Comparison of ENCODE assay signal across 14 cellular contexts in genomic region chr2:66446924-66447323, GRCh38. TPM values are rescaled to one million over a fixed set of nuclear protein-coding genes. Genes with fewer than 3 reads are reported as not detected.
DNase-seq lines count a peak whose midpoint lies in the region; ATAC-seq and TF ChIP-seq lines count a peak whose summit lies in the region.
"Had no signal": no experiment of that assay in that cellular context is flagged by ENCODE, and none has a peak within 500 bp of the region (broad histone marks: within the 10 kb centered on the region; RNA-seq: fewer than 3 reads in every experiment).

No MANE protein-coding gene starts in this region.

- no peaks in the 10 kb centered on the region for H3K4me1 Mint-ChIP-seq in osteocyte (ENCODE audit: unreplicated experiment)
- no peaks in the 10 kb centered on the region for H3K4me1 Mint-ChIP-seq in activated CD4-positive, alpha-beta memory T cell treated with anti-CD3 and anti-CD28 coated beads, Interleukin-2, amount 10 ng/mL, durations not matched to agents 7 days and 5 days
- H3K4me1 Mint-ChIP-seq: IgD-negative memory B cell had no signal

- intact Hi-C loops in spleen (cut with DNase I; ENCODE audit: low total_unique reads), result no loop called here

- peak overlapping the region; percentile 75; the same call in 1 of the 2 replicates for H2AFZ ChIP-seq in GM23248

- no peaks in the 10 kb centered on the region for H3K9me3 Mint-ChIP-seq in osteocyte (ENCODE audit: unreplicated experiment)
- H3K9me3 Mint-ChIP-seq in activated CD4-positive, alpha-beta memory T cell treated with anti-CD3 and anti-CD28 coated beads, Interleukin-2, amount 10 ng/mL, durations not matched to agents 7 days and 5 days, result no peaks in the 10 kb centered on the region
- H3K9me3 Mint-ChIP-seq: activated CD8-positive, alpha-beta T cell treated with anti-CD3 and anti-CD28 coated beads for 36 hours; CD8-positive, alpha-beta T cell; IgD-negative memory B cell had no signal

- no peak for ATAC-seq in HG03135 (IDR thresholded peaks at IDR 0.05; ENCODE audit: unreplicated experiment)
- no peak for ATAC-seq in HG03354 (IDR thresholded peaks at IDR 0.05; ENCODE audit: poor library complexity, severe bottlenecking, unreplicated experiment)
- ATAC-seq: activated CD8-positive, alpha-beta T cell treated with anti-CD3 and anti-CD28 coated beads for 36 hours; CD8-positive, alpha-beta T cell had no signal

- H3K9me3 ChIP-seq in GM23248 (ENCODE audit: low read depth), result no peaks in the 10 kb centered on the region
- no peaks in the 10 kb centered on the region for H3K9me3 ChIP-seq in iPS-18c (ENCODE audit: control insufficient read depth, insufficient read depth, low read length)
- H3K9me3 ChIP-seq in spleen, result no peaks in the 10 kb centered on the region
- H3K9me3 ChIP-seq: thyroid gland had no signal

- H3K9me2 ChIP-seq in GM23248 (ENCODE audit: insufficient read depth), result no peaks in the 10 kb centered on the region

- no peaks in the 10 kb centered on the region for H4K20me1 ChIP-seq in GM23248 (ENCODE audit: insufficient read depth)

- no peak for DNase-seq in GM23248
- no peak for DNase-seq in astrocyte of the cerebellum (ENCODE audit: low read depth)
- DNase-seq in spleen, result no peak
- DNase-seq in osteocyte (ENCODE audit: extremely low spot score, unreplicated experiment), result no peak
- no peak for DNase-seq in activated CD4-positive, alpha-beta memory T cell treated with anti-CD3 and anti-CD28 coated beads, Interleukin-2, amount 10 ng/mL, durations not matched to agents 7 days and 5 days
- DNase-seq: activated CD8-positive, alpha-beta T cell treated with anti-CD3 and anti-CD28 coated beads for 36 hours; CD8-positive, alpha-beta T cell; NCI-H1694; thyroid gland had no signal

- H3K4me3 Mint-ChIP-seq in osteocyte (ENCODE audit: unreplicated experiment), result no peak overlapping the region
- no peak overlapping the region for H3K4me3 Mint-ChIP-seq in activated CD4-positive, alpha-beta memory T cell treated with anti-CD3 and anti-CD28 coated beads, Interleukin-2, amount 10 ng/mL, durations not matched to agents 7 days and 5 days
- H3K4me3 Mint-ChIP-seq: activated CD8-positive, alpha-beta T cell treated with anti-CD3 and anti-CD28 coated beads for 36 hours; CD8-positive, alpha-beta T cell had no signal

- H3K4me1 ChIP-seq in GM23248 (ENCODE audit: insufficient read depth) (peaks cover 39% of the 10 kb centered on the region), spleen (peaks cover 0 to 25% (median 8%) of the 10 kb centered on the region in 6 donors)

- in situ Hi-C loops in GM23248 (cut with MboI), result loop anchor here (25.0 kb wide), 2 partner anchors 790 to 1190 kb away; no protein-coding TSS in a partner anchor
- in situ Hi-C loops in astrocyte of the cerebellum (cut with HindIII; ENCODE audit: low sequenced_read_pairs), result loop anchor here (5.0 to 25.0 kb wide), 7 partner anchors 110 to 1590 kb away; no protein-coding TSS in a partner anchor

- POLR2A ChIA-PET in activated CD4-positive, alpha-beta memory T cell treated with anti-CD3 and anti-CD28 coated beads, Interleukin-2, amount 10 ng/mL, durations not matched to agents 7 days and 5 days (lab: Charles Lee), result no interaction called here

- 65 to 76% methylated on average over 8 of the region's 8 CpGs for WGBS in GM23248 (ENCODE audit: low coverage in 1 of 2, low lambda C conversion rate in 2 of 2, missing lambda C conversion rate in 2 of 2), 2 experiments
- WGBS in spleen, 5 donors, result 56 to 66% (median 59%) methylated on average over 8 of the region's 8 CpGs

- no peak for TF ChIP-seq CTCF in astrocyte of the cerebellum (IDR thresholded peaks at IDR 0.05; ENCODE audit: low read depth, low read length, missing control alignments)
- TF ChIP-seq CTCF in spleen (IDR thresholded peaks at IDR 0.05 in 8 of 11, conservative IDR thresholded peaks at IDR 0.05 in 3 of 11), result no peak
- no peak for TF ChIP-seq CTCF in osteocyte (IDR thresholded peaks at IDR 0.05)

- peak overlapping the region; percentile 71 for H3K4me3 ChIP-seq in GM23248
- peak overlapping the region; percentile 70 for H3K4me3 ChIP-seq in astrocyte of the cerebellum (ENCODE audit: low read depth, low read length)
- peak overlapping the region; percentile 53; the same call in 1 of the 2 replicates for H3K4me3 ChIP-seq in iPS-18c (ENCODE audit: insufficient read depth, low read depth, low read length)
- peak overlapping the region in 5 of 8 donors; percentile 26 to 63 (median 35) for H3K4me3 ChIP-seq in spleen

- no peak overlapping the region for H3K27ac Mint-ChIP-seq in osteocyte (ENCODE audit: unreplicated experiment)
- no peak overlapping the region for H3K27ac Mint-ChIP-seq in activated CD4-positive, alpha-beta memory T cell treated with anti-CD3 and anti-CD28 coated beads, Interleukin-2, amount 10 ng/mL, durations not matched to agents 7 days and 5 days
- H3K27ac Mint-ChIP-seq: activated CD8-positive, alpha-beta T cell treated with anti-CD3 and anti-CD28 coated beads for 36 hours; CD8-positive, alpha-beta T cell; IgD-negative memory B cell had no signal

- TF ChIP-seq POLR2A in spleen (IDR thresholded peaks at IDR 0.05), result no peak

- peak overlapping the region; percentile 96 for H3K4me2 ChIP-seq in GM23248 (ENCODE audit: unreplicated experiment)

- H3K27ac ChIP-seq in GM23248 (peak overlapping the region; percentile 83), spleen (peak overlapping the region in 7 of 8 donors; percentile 68 to 90 (median 77))

- H3K9ac ChIP-seq in GM23248, result peak overlapping the region; percentile 95

- H3K36me3 Mint-ChIP-seq in osteocyte (ENCODE audit: unreplicated experiment), result no peaks in the 10 kb centered on the region
- no peaks in the 10 kb centered on the region for H3K36me3 Mint-ChIP-seq in activated CD4-positive, alpha-beta memory T cell treated with anti-CD3 and anti-CD28 coated beads, Interleukin-2, amount 10 ng/mL, durations not matched to agents 7 days and 5 days (ENCODE audit: low read depth)
- H3K36me3 Mint-ChIP-seq: CD8-positive, alpha-beta T cell; IgD-negative memory B cell had no signal

- peaks cover 100% of the 10 kb centered on the region for H3K79me2 ChIP-seq in GM23248 (ENCODE audit: insufficient read depth)

- CTCF ChIA-PET in activated CD4-positive, alpha-beta memory T cell treated with anti-CD3 and anti-CD28 coated beads, Interleukin-2, amount 10 ng/mL, durations not matched to agents 7 days and 5 days (lab: Charles Lee), result no interaction called here

- peaks cover 13% of the 10 kb centered on the region for H3K36me3 ChIP-seq in GM23248 (ENCODE audit: low read depth)
- H3K36me3 ChIP-seq in spleen, result peaks cover 0 to 3% (median 0%) of the 10 kb centered on the region in 6 donors
- H3K36me3 ChIP-seq: thyroid gland had no signal

- no peaks in the 10 kb centered on the region for H3K27me3 ChIP-seq in GM23248 (replicated peaks; ENCODE audit: insufficient read depth)
- peaks cover 0 to 53% (median 17%) of the 10 kb centered on the region in 7 donors for H3K27me3 ChIP-seq in spleen (replicated peaks in 1 of 7)
- H3K27me3 ChIP-seq: thyroid gland had no signal

- H3F3A ChIP-seq in GM23248 (ENCODE audit: insufficient read depth), result peaks cover 11% of the 10 kb centered on the region; the same call in 1 of the 2 replicates

- peaks cover 63% of the 10 kb centered on the region for H3K27me3 Mint-ChIP-seq in osteocyte (ENCODE audit: unreplicated experiment)
- peaks cover 6% of the 10 kb centered on the region for H3K27me3 Mint-ChIP-seq in activated CD4-positive, alpha-beta memory T cell treated with anti-CD3 and anti-CD28 coated beads, Interleukin-2, amount 10 ng/mL, durations not matched to agents 7 days and 5 days

RNA-seq across cellular contexts. Expression of gene MEIS1, which starts 12.0 kb away (rescaled TPM):
- total RNA-seq in GM23248 (2014; rRNA removed; shearing (Covaris generic)), result 19.1 and 21.4 TPM in 2 replicates
- 44.3 and 44.4 TPM in 2 replicates for polyA plus RNA-seq in GM23248 (2016; fragmentation: Nextera tagmentation; extraction: Ambion mirVana)
- 10 to 100 TPM; 23.6 to 81.4 (median 44.1) TPM for total RNA-seq in spleen
- polyA plus RNA-seq in spleen, result 10 to 100 TPM; 13.1 to 19.4 (median 14.1) TPM
- 0.86 and 0.91 TPM in 2 replicates for total RNA-seq in osteocyte
- not detected for total RNA-seq in activated CD4-positive, alpha-beta memory T cell treated with anti-CD3 and anti-CD28 coated beads, Interleukin-2, amount 10 ng/mL, durations not matched to agents 7 days and 5 days
- total RNA-seq: activated CD8-positive, alpha-beta T cell treated with anti-CD3 and anti-CD28 coated beads for 36 hours; CD8-positive, alpha-beta T cell; T-helper 1 cell treated with Interleukin-12 subunit alpha and Interleukin-12 subunit beta and Interleukin-4 antibody, amounts not matched to agents 30 ng/mL and 1 ng/mL, for 36 hours had no signal

Comparison
In these comparisons a context has a peak if more than half of its experiments do, and no peak if none do; other contexts are left out.
1. RNA of gene MEIS1, which starts 12.0 kb away (total RNA-seq): 23.6 to 81.4 TPM in spleen and 19.1 to 21.4 TPM in GM23248; 0.86 to 0.91 TPM in osteocyte and not detected in activated CD4-positive, alpha-beta memory T cell treated with anti-CD3 and anti-CD28 coated beads, Interleukin-2, amount 10 ng/mL, durations not matched to agents 7 days and 5 days; every median in the first group is over 10 times any median in the second.
2. Peak in every context shown above with its lines, with median percentiles within 50 percentile points of each other: H3K4me3 ChIP-seq.